ENCODE assay signal across 10 cellular contexts in genomic region chr2:148042219-148042618, GRCh38. TPM values are rescaled to one million over a fixed set of nuclear protein-coding genes. Genes with fewer than 3 reads are reported as not detected.
A peak's percentile ranks its signal among the peaks of the same experiment; 100 is the strongest.
DNase-seq lines count a peak whose midpoint lies in the region; ATAC-seq, FAIRE-seq and TF ChIP-seq lines count a peak whose summit lies in the region.
"Had no signal": no experiment of that assay in that cellular context is flagged by ENCODE, and none has a peak within 500 bp of the region (broad histone marks: within the 10 kb centered on the region; RNA-seq: fewer than 3 reads in every experiment).

No MANE protein-coding gene starts in this region.

- TF ChIP-seq CTCF in GM13976 (IDR thresholded peaks at IDR 0.05; ENCODE audit: borderline replicate concordance, control extremely low read depth, extremely low read depth, insufficient read depth, missing control alignments) (no peak), pancreas (IDR thresholded peaks at IDR 0.05) (no peak)

- FAIRE-seq in pancreas (lab: Jason Lieb, UNC): no peak

- H3K4me3 ChIP-seq in pancreas: no peak overlapping the region

- H3K36me3 ChIP-seq in pancreas: no peaks in the 10 kb centered on the region

- no peaks in the 10 kb centered on the region for H3K4me1 ChIP-seq in pancreas

- H3K27me3 ChIP-seq in pancreas: no peaks in the 10 kb centered on the region

- in situ Hi-C loops in GM13976 (cut with MboI; ENCODE audit: low sequenced_read_pairs, unreplicated experiment): no loop called here

- no peak overlapping the region for H3K27ac ChIP-seq in pancreas
- H3K27ac ChIP-seq: KMS-11 had no signal

- 96 to 97% methylated on average over 2 of the region's 2 CpGs for WGBS in pancreas, 2 donors

- intact Hi-C loops in pancreas (cut with DNase I): no loop called here

- DNase-seq in GM13976 (ENCODE audit: low spot score): peak; percentile 36
- peak; percentile 90 for DNase-seq in NOMO-1 treated with DMSO at 0.1 percent for 48 hours (lab: John Stamatoyannopoulos, UW; ENCODE audit: unreplicated experiment)
- no peak for DNase-seq in activated naive CD4-positive, alpha-beta T cell treated with anti-CD3 and anti-CD28 coated beads, Interleukin-2, amount 50 U/mL, for 16 hours
- DNase-seq in UCSD-AML1 (lab: John Stamatoyannopoulos, UW; ENCODE audit: unreplicated experiment): no peak
- DNase-seq in epidermal melanocyte (ENCODE audit: insufficient read length, low spot score): no peak
- DNase-seq in pancreas: no peak
- DNase-seq: activated T-cell treated with anti-CD3 and anti-CD28 coated beads, Interleukin-2, amount 50 U/mL, for 72 hours had no signal

- no peaks in the 10 kb centered on the region for H3K9me3 ChIP-seq in pancreas

- ATAC-seq in GM21367 (IDR thresholded peaks at IDR 0.05; ENCODE audit: unreplicated experiment) (peak; percentile 72), HG03025 (IDR thresholded peaks at IDR 0.05; ENCODE audit: low FRiP score, unreplicated experiment) (peak; percentile 84), pancreas (no peak)
- ATAC-seq: activated T-cell treated with anti-CD3 and anti-CD28 coated beads, Interleukin-2, amount 50 U/mL, for 72 hours had no signal

RNA-seq across cellular contexts. Expression of gene MBD5, which starts 21.3 kb away (rescaled TPM):
- total RNA-seq in pancreas: 10 to 100 TPM; 11.2 to 27.4 (median 13.9) TPM
- 1 to 10 TPM; 4.5 to 5.1 TPM for polyA plus RNA-seq in pancreas

RNA-seq across cellular contexts. Expression of gene ORC4, which starts 21.7 kb away (rescaled TPM):
- total RNA-seq in pancreas: 10 to 100 TPM; 12.8 to 27.6 (median 16.4) TPM
- polyA plus RNA-seq in pancreas: 1 to 10 TPM; 4.8 to 9.7 TPM

Comparison
In these comparisons a context has a peak if more than half of its experiments do, and no peak if none do; other contexts are left out.
1. DNase-seq: peak in GM13976 (single experiment) and NOMO-1 treated with DMSO at 0.1 percent for 48 hours (single experiment); none in activated naive CD4-positive, alpha-beta T cell treated with anti-CD3 and anti-CD28 coated beads, Interleukin-2, amount 50 U/mL, for 16 hours (single experiment), UCSD-AML1 (single experiment), epidermal melanocyte (single experiment) and pancreas (0 of 6).
2. ATAC-seq: peak in GM21367 (single experiment) and HG03025 (single experiment); none in pancreas (0 of 4).